Comparison of ENCODE assay signal across 1 cellular context in genomic region chr9:75152416-75152815, GRCh38.
TF ChIP-seq lines count a peak whose summit lies in the region.

No MANE protein-coding gene starts in this region.

TF ChIP-seq in WTC11, 78 proteins besides CTCF, POLR2A, EP300 and RAD21 (continued from another document):
- TF ChIP-seq ZNF512 (CRISPR knock-in tag; IDR thresholded peaks at IDR 0.05; ENCODE audit: borderline replicate concordance) (no peak), JAZF1 (CRISPR knock-in tag; IDR thresholded peaks at IDR 0.05) (no peak), NFE2L1 (CRISPR knock-in tag; IDR thresholded peaks at IDR 0.05) (no peak), ATF3 (CRISPR knock-in tag; conservative IDR thresholded peaks at IDR 0.05) (no peak), CREM (CRISPR knock-in tag; IDR thresholded peaks at IDR 0.05) (no peak), ERG (CRISPR knock-in tag; IDR thresholded peaks at IDR 0.05) (no peak), E2F4 (CRISPR knock-in tag; IDR thresholded peaks at IDR 0.05; ENCODE audit: borderline replicate concordance, low read depth) (no peak), PRDM15 (CRISPR knock-in tag; IDR thresholded peaks at IDR 0.05) (no peak), E2F5 (CRISPR knock-in tag; IDR thresholded peaks at IDR 0.05) (no peak), USF2 (CRISPR knock-in tag; IDR thresholded peaks at IDR 0.05) (no peak), ZNF423 (CRISPR knock-in tag; IDR thresholded peaks at IDR 0.05) (no peak), KAT7 (CRISPR knock-in tag; IDR thresholded peaks at IDR 0.05; ENCODE audit: borderline replicate concordance) (no peak), STAT6 (CRISPR knock-in tag; conservative IDR thresholded peaks at IDR 0.05; ENCODE audit: low read depth) (no peak)
